ENCODE assay signal across 18 cellular contexts in the genomic region with DNA sequence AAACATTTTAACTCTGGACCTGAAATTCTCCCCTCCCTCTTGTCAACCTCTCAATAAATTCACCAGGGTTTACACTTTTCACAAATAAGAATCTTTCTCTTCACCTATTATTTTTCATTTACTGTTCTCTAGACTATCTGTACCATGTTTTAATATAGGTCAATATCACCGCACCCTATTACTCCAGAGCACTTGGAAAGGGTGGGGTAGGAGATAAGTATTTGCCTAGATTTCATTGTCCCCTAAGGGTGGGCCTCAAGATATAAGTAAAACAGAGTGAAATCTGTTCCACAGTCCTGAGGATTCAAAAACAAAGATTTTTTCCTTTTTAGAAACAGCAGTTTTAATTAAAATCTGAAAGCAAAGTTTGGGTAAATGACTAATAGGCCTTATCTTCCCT.
"Had no signal": no experiment of that assay in that cellular context is flagged by ENCODE, and none has a peak within 500 bp of the region (broad histone marks: within the 10 kb centered on the region; RNA-seq: fewer than 3 reads in every experiment).

No MANE protein-coding gene starts in this region.

- H3K27me3 ChIP-seq: body of pancreas, SJSA1 had no signal

- H3K27ac ChIP-seq: body of pancreas, SJSA1 had no signal

- H3K9me3 Mint-ChIP-seq: T-helper 1 cell treated with Interleukin-12 subunit alpha and Interleukin-12 subunit beta and Interleukin-4 antibody, amounts not matched to agents 30 μg/mL and 1 μg/mL, for 36 hours had no signal

- H3K4me1 ChIP-seq: body of pancreas had no signal

- H3K4me3 Mint-ChIP-seq: activated CD8-positive, alpha-beta T cell treated with anti-CD3 and anti-CD28 coated beads, Interleukin-2, amount 10 ng/mL, durations not matched to agents 7 days and 5 days; T-helper 1 cell treated with Interleukin-12 subunit alpha and Interleukin-12 subunit beta and Interleukin-4 antibody, amounts not matched to agents 30 μg/mL and 1 μg/mL, for 36 hours had no signal

- H3K9me3 ChIP-seq: body of pancreas, SJSA1 had no signal

- DNase-seq: activated CD4-positive, alpha-beta T cell treated with anti-CD3 and anti-CD28 coated beads for 48 hours; activated CD4-positive, alpha-beta T cell treated with anti-CD3 and anti-CD28 coated beads, Interleukin-2, amount 50 U/mL, for 4 hours; activated CD8-positive, alpha-beta memory T cell treated with anti-CD3 and anti-CD28 coated beads, Interleukin-2, amount 50 U/mL, for 48 hours; activated CD8-positive, alpha-beta T cell treated with anti-CD3 and anti-CD28 coated beads, Interleukin-2, amount 10 ng/mL, durations not matched to agents 7 days and 5 days; activated naive CD4-positive, alpha-beta T cell treated with anti-CD3 and anti-CD28 coated beads, Interleukin-2, amount 50 U/mL, for 16 hours; activated T-cell treated with anti-CD3 and anti-CD28 coated beads, Interleukin-2, amount 50 U/mL, for 1 hour; aorta; body of pancreas; MM.1S; NCI-H1105; NCI-H1436; NCI-H187; NCI-H2081; NCI-H510A treated with DMSO at 0.1 percent for 48 hours; SHP77 had no signal

- H3K4me3 ChIP-seq: body of pancreas, SJSA1 had no signal

- H3K27ac Mint-ChIP-seq: activated CD8-positive, alpha-beta T cell treated with anti-CD3 and anti-CD28 coated beads, Interleukin-2, amount 10 ng/mL, durations not matched to agents 7 days and 5 days; T-helper 1 cell treated with Interleukin-12 subunit alpha and Interleukin-12 subunit beta and Interleukin-4 antibody, amounts not matched to agents 30 μg/mL and 1 μg/mL, for 36 hours had no signal

- H3K36me3 ChIP-seq: SJSA1 had no signal

- ATAC-seq: activated CD4-positive, CD25-positive, alpha-beta regulatory T cell treated with anti-CD3 and anti-CD28 coated beads, Interleukin-2, amount 50 U/mL, for 24 hours; activated CD8-positive, alpha-beta T cell treated with anti-CD3 and anti-CD28 coated beads, Interleukin-2, amount 10 ng/mL, durations not matched to agents 7 days and 5 days; body of pancreas had no signal
